Comparison of ENCODE assay signal across 2 cellular contexts in genomic region chr2:226364217-226364616, GRCh38.
TF ChIP-seq lines count a peak whose summit lies in the region.

No MANE protein-coding gene starts in this region.

TF ChIP-seq in HepG2, 621 proteins besides CTCF, POLR2A, EP300 and RAD21 (continued from another document):
- TF ChIP-seq HNRNPK (IDR thresholded peaks at IDR 0.05; ENCODE audit: low read depth, low read length, poor library complexity, severe bottlenecking) (peak; percentile 79), PCBP2 (optimal IDR thresholded peaks at IDR 0.05; ENCODE audit: low read depth, low read length, poor library complexity, severe bottlenecking) (peak; percentile 63), MZF1 (CRISPR knock-in tag; IDR thresholded peaks at IDR 0.05; ENCODE audit: borderline replicate concordance) (no peak), ZBTB7B (CRISPR knock-in tag; IDR thresholded peaks at IDR 0.05) (no peak)

TF ChIP-seq in IMR-90, 13 proteins besides CTCF, POLR2A, EP300 and RAD21 (continued from another document):
- no peak for TF ChIP-seq BHLHE40 (IDR thresholded peaks at IDR 0.05; ENCODE audit: low read depth, low read length)
- TF ChIP-seq, protein P1, sequence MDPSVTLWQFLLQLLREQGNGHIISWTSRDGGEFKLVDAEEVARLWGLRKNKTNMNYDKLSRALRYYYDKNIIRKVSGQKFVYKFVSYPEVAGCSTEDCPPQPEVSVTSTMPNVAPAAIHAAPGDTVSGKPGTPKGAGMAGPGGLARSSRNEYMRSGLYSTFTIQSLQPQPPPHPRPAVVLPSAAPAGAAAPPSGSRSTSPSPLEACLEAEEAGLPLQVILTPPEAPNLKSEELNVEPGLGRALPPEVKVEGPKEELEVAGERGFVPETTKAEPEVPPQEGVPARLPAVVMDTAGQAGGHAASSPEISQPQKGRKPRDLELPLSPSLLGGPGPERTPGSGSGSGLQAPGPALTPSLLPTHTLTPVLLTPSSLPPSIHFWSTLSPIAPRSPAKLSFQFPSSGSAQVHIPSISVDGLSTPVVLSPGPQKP (IDR thresholded peaks at IDR 0.05; ENCODE audit: borderline replicate concordance, low read depth, low read length): no peak
- TF ChIP-seq RFX5 (IDR thresholded peaks at IDR 0.05; ENCODE audit: low read depth, low read length): no peak
- no peak for TF ChIP-seq MXI1 (IDR thresholded peaks at IDR 0.05; ENCODE audit: borderline replicate concordance, low read depth, low read length)
- no peak for TF ChIP-seq CEBPB (IDR thresholded peaks at IDR 0.05; ENCODE audit: low read depth, low read length)
- no peak for TF ChIP-seq SMC3 (IDR thresholded peaks at IDR 0.05; ENCODE audit: low read depth, low read length)
- no peak for TF ChIP-seq USF2 (IDR thresholded peaks at IDR 0.05; ENCODE audit: low read depth, low read length)
- TF ChIP-seq MAFK (IDR thresholded peaks at IDR 0.05; ENCODE audit: low read depth, low read length): no peak
- TF ChIP-seq FOS (IDR thresholded peaks at IDR 0.05; ENCODE audit: low read depth, low read length): no peak
- TF ChIP-seq MAZ (IDR thresholded peaks at IDR 0.05; ENCODE audit: borderline replicate concordance, low read depth, low read length): no peak
- no peak for TF ChIP-seq CHD1 (IDR thresholded peaks at IDR 0.05; ENCODE audit: low read depth, low read length)
- no peak for TF ChIP-seq RCOR1 (IDR thresholded peaks at IDR 0.05; ENCODE audit: insufficient replicate concordance, low read length)
